16 cellular contexts compared by ENCODE assay signal in genomic region chr2:190867182-190867581, GRCh38. TPM values are rescaled to one million over a fixed set of nuclear protein-coding genes. Genes with fewer than 3 reads are reported as not detected.
DNase-seq lines count a peak whose midpoint lies in the region; ATAC-seq and TF ChIP-seq lines count a peak whose summit lies in the region.
"Had no signal": no experiment of that assay in that cellular context is flagged by ENCODE, and none has a peak within 500 bp of the region (broad histone marks: within the 10 kb centered on the region; RNA-seq: fewer than 3 reads in every experiment).

No MANE protein-coding gene starts in this region.

- ATAC-seq in right lobe of liver (no peak), HG02973 (IDR thresholded peaks at IDR 0.05; ENCODE audit: unreplicated experiment) (no peak)
- ATAC-seq: activated CD8-positive, alpha-beta T cell treated with anti-CD3 and anti-CD28 coated beads, Interleukin-2, amount 10 ng/mL, durations not matched to agents 7 days and 5 days; activated T-helper 17 cell treated with anti-CD3 and anti-CD28 coated beads, Interleukin-2, amount 50 U/mL, for 72 hours; HCT116; right cardiac atrium had no signal

- H3K4me3 ChIP-seq in SJSA1, result no peak overlapping the region
- no peak overlapping the region for H3K4me3 ChIP-seq in osteoblast (ENCODE audit: insufficient read depth, low read length)
- no peak overlapping the region for H3K4me3 ChIP-seq in right lobe of liver
- H3K4me3 ChIP-seq: Peyer's patch had no signal

- intact Hi-C loops in right lobe of liver (cut with DNase I), result no loop called here

- H3K27me3 ChIP-seq in SJSA1 (replicated peaks), result no peaks in the 10 kb centered on the region
- no peaks in the 10 kb centered on the region for H3K27me3 ChIP-seq in osteoblast (ENCODE audit: insufficient read depth, low read length)
- H3K27me3 ChIP-seq in right lobe of liver, result no peaks in the 10 kb centered on the region
- H3K27me3 ChIP-seq: Peyer's patch had no signal

- TF ChIP-seq CTCF in osteoblast (IDR thresholded peaks at IDR 0.05; ENCODE audit: extremely low read depth, low read depth, low read length) (no peak), right lobe of liver (IDR thresholded peaks at IDR 0.05) (no peak), GM20000 (IDR thresholded peaks at IDR 0.05; ENCODE audit: extremely low read depth, missing control alignments) (no peak)

- DNase-seq in AG08395 (ENCODE audit: low spot score) (peak; percentile 55), SJSA1 (ENCODE audit: low read depth in 1 of 2, low spot score in 2 of 2) (peak in 1 of 2 experiments; percentile 62), fibroblast of gingiva (ENCODE audit: low read depth) (peak; percentile 68), osteoblast (ENCODE audit: insufficient read length, low spot score, missing footprints) (peak; percentile 50), right lobe of liver (no peak), GM20000 (ENCODE audit: low spot score) (no peak), T-helper 9 cell (no peak)
- DNase-seq: activated CD8-positive, alpha-beta T cell treated with anti-CD3 and anti-CD28 coated beads, Interleukin-2, amount 10 ng/mL, durations not matched to agents 7 days and 5 days; amniotic stem cell; COR-L47; Peyer's patch; right cardiac atrium; SW 1271 had no signal

- peak overlapping the region; percentile 45 for H3K27ac ChIP-seq in SJSA1
- H3K27ac ChIP-seq in osteoblast (ENCODE audit: low read depth, low read length), result peak overlapping the region; percentile 62
- no peak overlapping the region for H3K27ac ChIP-seq in right lobe of liver
- H3K27ac ChIP-seq: Peyer's patch had no signal

- H2AFZ ChIP-seq in osteoblast (ENCODE audit: low read length), result no peak overlapping the region

- H3K36me3 ChIP-seq in SJSA1, result no peaks in the 10 kb centered on the region
- no peaks in the 10 kb centered on the region for H3K36me3 ChIP-seq in osteoblast (ENCODE audit: insufficient read depth, low read length)
- no peaks in the 10 kb centered on the region for H3K36me3 ChIP-seq in right lobe of liver
- H3K36me3 ChIP-seq: Peyer's patch had no signal

- TF ChIP-seq POLR2A in right lobe of liver (IDR thresholded peaks at IDR 0.05), result no peak

- H3K79me2 ChIP-seq in osteoblast (ENCODE audit: insufficient read depth, low read length), result no peaks in the 10 kb centered on the region

- H3K9me3 ChIP-seq in SJSA1 (replicated peaks), result no peaks in the 10 kb centered on the region
- no peaks in the 10 kb centered on the region for H3K9me3 ChIP-seq in osteoblast (ENCODE audit: low read depth, low read length)
- no peaks in the 10 kb centered on the region for H3K9me3 ChIP-seq in right lobe of liver
- H3K9me3 ChIP-seq: Peyer's patch had no signal

- H3K4me1 ChIP-seq in SJSA1 (replicated peaks) (peaks cover 39% of the 10 kb centered on the region), osteoblast (ENCODE audit: insufficient read depth, low read length) (peaks cover 40% of the 10 kb centered on the region), right lobe of liver (no peaks in the 10 kb centered on the region)

- 50% methylated on average over 2 of the region's 2 CpGs for WGBS in right lobe of liver (ENCODE audit: insufficient coverage, low coverage, low lambda C conversion rate, missing lambda C conversion rate)

- peak overlapping the region; percentile 6 for H3K4me2 ChIP-seq in osteoblast (ENCODE audit: insufficient read depth, low read length)

- no peaks in the 10 kb centered on the region for H4K20me1 ChIP-seq in osteoblast (ENCODE audit: insufficient read depth, low read length)

RNA-seq across cellular contexts. Expression of gene GLS, which starts 13.4 kb away (rescaled TPM):
- total RNA-seq in SJSA1 (2014; rRNA removed; shearing (Covaris generic)), result 176 and 177 TPM in 2 replicates
- total RNA-seq in osteoblast (447 and 588 TPM in 2 replicates), right lobe of liver (10 to 100 TPM in 5 of 6 experiments, 1 to 10 TPM in 1; 6.6 to 25.0 (median 16.9) TPM)

Comparison
In these comparisons a context has a peak if more than half of its experiments do, and no peak if none do; other contexts are left out.
1. DNase-seq: peak in AG08395 (single experiment), fibroblast of gingiva (single experiment) and osteoblast (single experiment); none in right lobe of liver (0 of 3), GM20000 (single experiment) and T-helper 9 cell (single experiment).
2. H3K27ac ChIP-seq: peak in SJSA1 (single experiment) and osteoblast (single experiment); none in right lobe of liver (0 of 3).